In genomic region chr20:35630636-35631035, GRCh38 we compare ENCODE assay signal across 23 cellular contexts.
"Had no signal": no experiment of that assay in that cellular context is flagged by ENCODE, and none has a peak within 500 bp of the region (broad histone marks: within the 10 kb centered on the region; RNA-seq: fewer than 3 reads in every experiment).

No MANE protein-coding gene starts in this region.

- H3K27ac Mint-ChIP-seq: activated B cell treated with CpG ODN at 0.5 μM for 24 hours; activated CD4-positive, alpha-beta memory T cell treated with anti-CD3 and anti-CD28 coated beads, Interleukin-2, amount 10 ng/mL, durations not matched to agents 7 days and 5 days; activated naive CD8-positive, alpha-beta T cell treated with anti-CD3 and anti-CD28 coated beads, Interleukin-2, amount 10 ng/mL, durations not matched to agents 7 days and 5 days; activated T-helper 2 cell treated with anti-CD3 and anti-CD28 coated beads, Interferon-gamma antibody, Interleukin-2, Interleukin-4, amounts not matched to agents 10 μg/mL and 5 μg/mL and 100 μg/mL, durations not matched to agents 14 hours and 24 hours and 36 hours; endodermal cell; T-helper 1 cell treated with Interleukin-12 subunit alpha and Interleukin-12 subunit beta and Interleukin-4 antibody, amounts not matched to agents 30 μg/mL and 1 μg/mL, for 36 hours had no signal

- H3K27me3 ChIP-seq: breast epithelium, colonic mucosa, dorsolateral prefrontal cortex, heart left ventricle, spleen, tibial artery had no signal

- H3K9me3 Mint-ChIP-seq: activated B cell treated with CpG ODN at 0.5 μM for 24 hours; activated CD4-positive, alpha-beta memory T cell treated with anti-CD3 and anti-CD28 coated beads, Interleukin-2, amount 10 ng/mL, durations not matched to agents 7 days and 5 days; activated naive CD8-positive, alpha-beta T cell treated with anti-CD3 and anti-CD28 coated beads, Interleukin-2, amount 10 ng/mL, durations not matched to agents 7 days and 5 days; activated T-helper 2 cell treated with anti-CD3 and anti-CD28 coated beads, Interferon-gamma antibody, Interleukin-2, Interleukin-4, amounts not matched to agents 10 μg/mL and 5 μg/mL and 100 μg/mL, durations not matched to agents 14 hours and 24 hours and 36 hours; endodermal cell; naive B cell; stimulated activated naive CD8-positive, alpha-beta T cell treated with anti-CD3 and anti-CD28 coated beads, Interleukin-15, Interleukin-2, amounts not matched to agents 100 ng/mL and 50 ng/mL, for 24 hours; T-helper 1 cell treated with Interleukin-12 subunit alpha and Interleukin-12 subunit beta and Interleukin-4 antibody, amounts not matched to agents 30 μg/mL and 1 μg/mL, for 36 hours had no signal

- ATAC-seq: heart left ventricle, left colon, lower lobe of right lung had no signal

- H3K27ac ChIP-seq: breast epithelium, colonic mucosa, dorsolateral prefrontal cortex, heart left ventricle, lower lobe of right lung, tibial artery had no signal

- H3K9me3 ChIP-seq: breast epithelium, colonic mucosa, heart left ventricle, lower lobe of right lung, spleen, tibial artery had no signal

- H3K27me3 Mint-ChIP-seq: activated B cell treated with CpG ODN at 0.5 μM for 24 hours; activated CD4-positive, alpha-beta memory T cell treated with anti-CD3 and anti-CD28 coated beads, Interleukin-2, amount 10 ng/mL, durations not matched to agents 7 days and 5 days; activated naive CD8-positive, alpha-beta T cell treated with anti-CD3 and anti-CD28 coated beads, Interleukin-2, amount 10 ng/mL, durations not matched to agents 7 days and 5 days; naive B cell; stimulated activated naive CD8-positive, alpha-beta T cell treated with anti-CD3 and anti-CD28 coated beads, Interleukin-15, Interleukin-2, amounts not matched to agents 100 ng/mL and 50 ng/mL, for 24 hours had no signal

- DNase-seq: activated B cell treated with CpG ODN at 0.5 μM for 24 hours; activated CD4-positive, alpha-beta memory T cell treated with anti-CD3 and anti-CD28 coated beads, Interleukin-2, amount 10 ng/mL, durations not matched to agents 7 days and 5 days; activated CD4-positive, alpha-beta T cell treated with anti-CD3 and anti-CD28 coated beads for 48 hours; activated naive CD4-positive, alpha-beta T cell; activated naive CD8-positive, alpha-beta T cell treated with anti-CD3 and anti-CD28 coated beads, Interleukin-2, amount 10 ng/mL, durations not matched to agents 7 days and 5 days; amniotic stem cell; colonic mucosa; dorsolateral prefrontal cortex; endodermal cell; heart left ventricle; left colon; lower lobe of right lung; mesendoderm; naive B cell; occipital lobe; posterior cingulate gyrus; spleen; stimulated activated CD4-positive, alpha-beta T cell treated with anti-CD3 and anti-CD28 coated beads, Interleukin-4, amount 100 ng/mL, for 1 hour; tibial artery had no signal

- H3K4me1 ChIP-seq: breast epithelium, colonic mucosa had no signal

- H3K4me3 ChIP-seq: breast epithelium, colonic mucosa, dorsolateral prefrontal cortex, heart left ventricle, lower lobe of right lung, spleen, tibial artery had no signal

- H3K4me1 Mint-ChIP-seq: endodermal cell had no signal

- H3K4me3 Mint-ChIP-seq: activated B cell treated with CpG ODN at 0.5 μM for 24 hours; activated CD4-positive, alpha-beta memory T cell treated with anti-CD3 and anti-CD28 coated beads, Interleukin-2, amount 10 ng/mL, durations not matched to agents 7 days and 5 days; activated naive CD8-positive, alpha-beta T cell treated with anti-CD3 and anti-CD28 coated beads, Interleukin-2, amount 10 ng/mL, durations not matched to agents 7 days and 5 days; endodermal cell; naive B cell; stimulated activated naive CD8-positive, alpha-beta T cell treated with anti-CD3 and anti-CD28 coated beads, Interleukin-15, Interleukin-2, amounts not matched to agents 100 ng/mL and 50 ng/mL, for 24 hours; T-helper 1 cell treated with Interleukin-12 subunit alpha and Interleukin-12 subunit beta and Interleukin-4 antibody, amounts not matched to agents 30 μg/mL and 1 μg/mL, for 36 hours had no signal
